4 cellular contexts compared by ENCODE assay signal in the genomic region with DNA sequence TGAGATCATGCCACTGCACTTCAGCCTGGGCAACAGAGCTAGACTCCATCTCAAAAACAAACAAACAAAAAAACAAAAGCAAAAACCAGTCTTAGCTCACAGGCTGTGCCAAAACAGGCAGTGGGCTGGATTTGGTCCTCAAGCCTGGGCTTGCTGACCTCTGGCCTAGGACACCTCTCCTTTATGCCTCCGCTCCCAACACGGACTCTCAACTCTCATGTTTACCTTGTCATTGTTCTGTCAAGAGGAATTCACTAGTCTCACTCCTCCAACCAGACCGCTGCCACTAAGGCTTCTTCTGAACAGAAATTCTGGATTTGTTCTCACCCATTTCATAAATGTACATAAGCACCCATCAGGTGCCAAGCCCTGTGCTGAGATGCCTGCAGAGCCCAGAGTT. TPM values are rescaled to one million over a fixed set of nuclear protein-coding genes. Genes with fewer than 3 reads are reported as not detected.
"Had no signal": no experiment of that assay in that cellular context is flagged by ENCODE, and none has a peak within 500 bp of the region (broad histone marks: within the 10 kb centered on the region; RNA-seq: fewer than 3 reads in every experiment).

No MANE protein-coding gene starts in this region.

- H3K4me2 ChIP-seq: GM23338 had no signal

- H3K4me3 ChIP-seq: GM23338 had no signal

- H3K27ac Mint-ChIP-seq: GM23338, H9 had no signal

- H3K9me3 Mint-ChIP-seq: GM23338, H9, IgD-negative memory B cell had no signal

- H2AFZ ChIP-seq: GM23338 had no signal

- H3K4me3 Mint-ChIP-seq: GM23338, H9, IgD-negative memory B cell had no signal

- H3K4me1 Mint-ChIP-seq: GM23338, H9 had no signal

- FAIRE-seq: HTR-8/SVneo had no signal

RNA-seq across cellular contexts. Expression of a gene that starts 42.6 kb away (rescaled TPM):
- polyA plus RNA-seq: IgD-negative memory B cell had no signal
